In the genomic region with DNA sequence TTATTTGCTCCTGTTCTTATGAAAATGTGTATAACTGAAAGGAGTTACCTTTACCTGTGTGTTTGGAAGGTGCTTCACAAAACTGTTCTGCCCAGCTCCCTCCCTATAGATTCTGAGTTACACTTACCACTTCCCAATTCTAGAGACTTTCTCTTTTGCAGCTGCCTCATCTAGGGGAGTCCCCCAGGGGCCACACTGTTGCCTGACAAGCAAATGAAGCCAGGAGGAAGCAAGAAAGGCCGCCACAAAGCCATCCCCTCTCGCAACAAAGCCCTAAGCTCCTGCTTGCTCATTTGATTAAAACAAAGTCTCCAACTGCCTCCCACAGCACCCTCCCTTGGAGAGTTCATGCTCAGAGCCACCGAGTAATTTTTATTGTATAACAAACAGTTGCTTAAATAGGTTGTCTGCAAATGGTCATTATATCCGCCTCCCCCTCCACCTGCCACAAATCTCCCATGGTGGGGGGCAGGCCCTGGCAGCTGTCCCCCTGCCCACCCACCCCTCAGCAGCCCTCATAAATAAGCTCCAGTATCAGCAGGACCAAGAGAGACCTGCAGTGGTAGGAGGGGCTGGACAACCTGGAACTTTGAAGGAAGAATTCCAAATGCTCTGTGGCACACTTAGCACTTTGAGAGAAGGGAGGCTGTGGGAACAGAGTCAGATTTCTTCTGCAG, we compare ENCODE assay signal across 11 cellular contexts.
A peak's percentile ranks its signal among the peaks of the same experiment; 100 is the strongest.
DNase-seq lines count a peak whose midpoint lies in the region; ATAC-seq and TF ChIP-seq lines count a peak whose summit lies in the region.
"Had no signal": no experiment of that assay in that cellular context is flagged by ENCODE, and none has a peak within 500 bp of the region (broad histone marks: within the 10 kb centered on the region; RNA-seq: fewer than 3 reads in every experiment).

No MANE protein-coding gene starts in this region.

- intact Hi-C loops in left lung (cut with DNase I): no loop called here

- no peak for TF ChIP-seq CTCF in left lung (IDR thresholded peaks at IDR 0.05)

- H3K9me3 Mint-ChIP-seq in effector memory CD8-positive, alpha-beta T cell: no peaks in the 10 kb centered on the region
- H3K9me3 Mint-ChIP-seq: stimulated activated naive CD8-positive, alpha-beta T cell treated with anti-CD3 and anti-CD28 coated beads, Interleukin-15, Interleukin-2, amounts not matched to agents 100 ng/mL and 50 ng/mL, for 24 hours had no signal

- H3K27ac ChIP-seq in left lung: no peak overlapping the region

- no peak overlapping the region for H3K27ac Mint-ChIP-seq in effector memory CD8-positive, alpha-beta T cell
- H3K27ac Mint-ChIP-seq: stimulated activated naive CD8-positive, alpha-beta T cell treated with anti-CD3 and anti-CD28 coated beads, Interleukin-15, Interleukin-2, amounts not matched to agents 100 ng/mL and 50 ng/mL, for 24 hours had no signal

- no peaks in the 10 kb centered on the region for H3K4me1 ChIP-seq in left lung

- no peak overlapping the region for H3K4me3 Mint-ChIP-seq in effector memory CD8-positive, alpha-beta T cell
- H3K4me3 Mint-ChIP-seq: stimulated activated naive CD8-positive, alpha-beta T cell treated with anti-CD3 and anti-CD28 coated beads, Interleukin-15, Interleukin-2, amounts not matched to agents 100 ng/mL and 50 ng/mL, for 24 hours had no signal

- no peaks in the 10 kb centered on the region for H3K4me1 Mint-ChIP-seq in effector memory CD8-positive, alpha-beta T cell (ENCODE audit: low read depth in 2 of 2)

- H3K9me3 ChIP-seq in left lung: no peaks in the 10 kb centered on the region

- peaks cover 9 to 13% of the 10 kb centered on the region in 2 donors for H3K27me3 Mint-ChIP-seq in effector memory CD8-positive, alpha-beta T cell
- H3K27me3 Mint-ChIP-seq: stimulated activated naive CD8-positive, alpha-beta T cell treated with anti-CD3 and anti-CD28 coated beads, Interleukin-15, Interleukin-2, amounts not matched to agents 100 ng/mL and 50 ng/mL, for 24 hours had no signal

- no peaks in the 10 kb centered on the region for H3K27me3 ChIP-seq in left lung

- DNase-seq in effector memory CD8-positive, alpha-beta T cell: no peak
- no peak for DNase-seq in AG20443 (ENCODE audit: low spot score)
- DNase-seq in NCI-H2171 treated with DMSO at 0.1 percent for 48 hours (lab: John Stamatoyannopoulos, UW): no peak
- DNase-seq in stimulated activated CD4-positive, alpha-beta T cell treated with anti-CD3 and anti-CD28 coated beads, Interleukin-4, amount 100 ng/mL, for 1 hour: no peak
- DNase-seq in left lung: no peak
- DNase-seq: effector CD4-positive, alpha-beta T cell had no signal

- peak; percentile 98 for ATAC-seq in GM18520 (IDR thresholded peaks at IDR 0.05; ENCODE audit: unreplicated experiment)
- ATAC-seq in GM21423 (IDR thresholded peaks at IDR 0.05; ENCODE audit: unreplicated experiment): peak; percentile 100
- ATAC-seq in HG03439 (IDR thresholded peaks at IDR 0.05; ENCODE audit: unreplicated experiment): peak; percentile 99
- peak; percentile 41 for ATAC-seq in effector memory CD8-positive, alpha-beta T cell (replicated peaks)
- ATAC-seq in left lung: no peak
- ATAC-seq: HCT116 had no signal

- no peaks in the 10 kb centered on the region for H3K36me3 Mint-ChIP-seq in effector memory CD8-positive, alpha-beta T cell (ENCODE audit: insufficient read depth)

- no peak overlapping the region for H3K4me3 ChIP-seq in left lung

- no peaks in the 10 kb centered on the region for H3K36me3 ChIP-seq in left lung
